25 cellular contexts compared by ENCODE assay signal in the genomic region with DNA sequence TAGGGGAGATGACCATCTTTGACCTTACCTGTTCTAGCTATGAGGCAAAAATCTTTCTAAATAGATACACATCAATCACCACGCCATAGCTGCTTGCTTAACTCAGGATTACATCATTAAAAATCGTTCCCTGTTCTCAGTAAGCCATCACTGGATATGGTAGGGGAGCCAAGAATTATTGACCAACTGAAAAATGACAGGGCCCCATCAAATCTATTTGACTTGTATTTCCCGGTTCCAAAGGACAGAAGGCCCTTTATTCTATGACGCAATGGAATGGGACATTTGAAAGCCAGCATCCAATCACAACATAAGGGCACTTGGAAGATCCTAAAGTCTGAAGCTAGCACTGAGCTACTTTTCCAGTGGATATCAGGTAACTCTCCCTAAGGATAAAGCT.
"Had no signal": no experiment of that assay in that cellular context is flagged by ENCODE, and none has a peak within 500 bp of the region (broad histone marks: within the 10 kb centered on the region; RNA-seq: fewer than 3 reads in every experiment).

No MANE protein-coding gene starts in this region.

- H3K36me3 ChIP-seq: left lung, lower lobe of right lung, stomach, thoracic aorta, transverse colon had no signal

- H3K4me1 ChIP-seq: foreskin keratinocyte, lower lobe of right lung, transverse colon had no signal

- H3K9me3 Mint-ChIP-seq: dendritic cell treated with granulocyte-macrophage colony-stimulating factor and Interleukin-4, amounts not matched to agents 40 ng/mL and 50 ng/mL, for 4 days; memory B cell; naive B cell; nephron had no signal

- ATAC-seq: foreskin keratinocyte, left lung, lower lobe of right lung, psoas muscle, sciatic nerve had no signal

- H3K4me3 ChIP-seq: left lung, lower lobe of right lung, psoas muscle, stomach, thoracic aorta, transverse colon had no signal

- H3K36me3 Mint-ChIP-seq: memory B cell, naive B cell had no signal

- FAIRE-seq: colon, endothelial cell of umbilical vein, islet of Langerhans had no signal

- DNase-seq: cerebellar nuclear complex; erythroblast; foreskin keratinocyte; head of caudate nucleus; hippocampal formation; kidney glomerular epithelial cell; left lung; lower lobe of right lung; midbrain; naive B cell; psoas muscle; retina; stimulated activated CD4-positive, alpha-beta T cell treated with anti-CD3 and anti-CD28 coated beads, Interleukin-2, amount 100 ng/mL, for 24 hours; stimulated activated naive CD4-positive, alpha-beta T cell; stomach; substantia nigra; transverse colon had no signal

- H3K9me3 ChIP-seq: left lung, lower lobe of right lung, psoas muscle, stomach, thoracic aorta, transverse colon had no signal

- H3K27me3 ChIP-seq: foreskin keratinocyte, left lung, stomach, transverse colon had no signal

- H3K4me3 Mint-ChIP-seq: dendritic cell treated with granulocyte-macrophage colony-stimulating factor and Interleukin-4, amounts not matched to agents 40 ng/mL and 50 ng/mL, for 4 days; memory B cell; nephron had no signal

- H3K27me3 Mint-ChIP-seq: dendritic cell treated with granulocyte-macrophage colony-stimulating factor and Interleukin-4, amounts not matched to agents 40 ng/mL and 50 ng/mL, for 4 days had no signal

- H3K27ac ChIP-seq: foreskin keratinocyte, left lung, lower lobe of right lung, psoas muscle, stomach, thoracic aorta, transverse colon had no signal

- H3K27ac Mint-ChIP-seq: dendritic cell treated with granulocyte-macrophage colony-stimulating factor and Interleukin-4, amounts not matched to agents 40 ng/mL and 50 ng/mL, for 4 days; memory B cell; naive B cell; nephron had no signal
